14 cellular contexts compared by ENCODE assay signal in genomic region chr5:129053438-129053837, GRCh38.
"Had no signal": no experiment of that assay in that cellular context is flagged by ENCODE, and none has a peak within 500 bp of the region (broad histone marks: within the 10 kb centered on the region; RNA-seq: fewer than 3 reads in every experiment).

No MANE protein-coding gene starts in this region.

- H3K9me3 ChIP-seq: prostate gland, suprapubic skin, upper lobe of left lung had no signal

- H3K9me3 Mint-ChIP-seq: activated CD4-positive, alpha-beta memory T cell treated with anti-CD3 and anti-CD28 coated beads for 36 hours had no signal

- ATAC-seq: activated naive CD8-positive, alpha-beta T cell treated with anti-CD3 and anti-CD28 coated beads, Interleukin-2, amount 50 U/mL, for 24 hours; esophagus mucosa; heart left ventricle; sciatic nerve had no signal

- H3K4me3 ChIP-seq: cardiac muscle cell, heart left ventricle, prostate gland, suprapubic skin, upper lobe of left lung had no signal

- H3K4me1 Mint-ChIP-seq: activated naive CD8-positive, alpha-beta T cell treated with anti-CD3 and anti-CD28 coated beads, Interleukin-2, amount 50 U/mL, for 24 hours; nephron progenitor cell had no signal

- H3K27ac ChIP-seq: cardiac muscle cell, heart left ventricle, prostate gland, suprapubic skin, upper lobe of left lung had no signal

- H3K36me3 ChIP-seq: cardiac muscle cell, heart left ventricle, prostate gland, suprapubic skin, upper lobe of left lung had no signal

- H3K4me1 ChIP-seq: prostate gland, suprapubic skin, upper lobe of left lung had no signal

- H3K4me3 Mint-ChIP-seq: activated CD4-positive, alpha-beta memory T cell treated with anti-CD3 and anti-CD28 coated beads for 36 hours; activated naive CD8-positive, alpha-beta T cell treated with anti-CD3 and anti-CD28 coated beads, Interleukin-2, amount 50 U/mL, for 24 hours; nephron progenitor cell had no signal

- H3K27me3 ChIP-seq: cardiac muscle cell, heart left ventricle, suprapubic skin, upper lobe of left lung had no signal

- H3K36me3 Mint-ChIP-seq: activated CD4-positive, alpha-beta memory T cell treated with anti-CD3 and anti-CD28 coated beads for 36 hours had no signal

- H3K27ac Mint-ChIP-seq: activated CD4-positive, alpha-beta memory T cell treated with anti-CD3 and anti-CD28 coated beads for 36 hours; activated naive CD8-positive, alpha-beta T cell treated with anti-CD3 and anti-CD28 coated beads, Interleukin-2, amount 50 U/mL, for 24 hours; nephron progenitor cell had no signal

- DNase-seq: activated CD4-positive, alpha-beta memory T cell treated with anti-CD3 and anti-CD28 coated beads for 36 hours; activated naive CD8-positive, alpha-beta T cell treated with anti-CD3 and anti-CD28 coated beads, Interleukin-2, amount 50 U/mL, for 24 hours; activated T-cell treated with anti-CD3 and anti-CD28 coated beads, Interleukin-2, amount 50 U/mL, for 48 hours; cortex of kidney; heart left ventricle; nephron progenitor cell; stimulated activated CD4-positive, alpha-beta T cell treated with anti-CD3 and anti-CD28 coated beads, Interleukin-2, amount 100 ng/mL, for 24 hours; stimulated activated naive CD4-positive, alpha-beta T cell treated with Interleukin-2 at 50 U/mL for 16 hours; upper lobe of left lung had no signal
